Comparison of ENCODE assay signal across 13 cellular contexts in genomic region chr11:73315288-73316020, GRCh38. TPM values are rescaled to one million over a fixed set of nuclear protein-coding genes. Genes with fewer than 3 reads are reported as not detected.
DNase-seq lines count a peak whose midpoint lies in the region; ATAC-seq, FAIRE-seq and TF ChIP-seq lines count a peak whose summit lies in the region.
"Had no signal": no experiment of that assay in that cellular context is flagged by ENCODE, and none has a peak within 500 bp of the region (broad histone marks: within the 10 kb centered on the region; RNA-seq: fewer than 3 reads in every experiment).

No MANE protein-coding gene starts in this region.

- H3K4me3 ChIP-seq in SK-N-MC (no peak overlapping the region), left lung (no peak overlapping the region), spleen (no peak overlapping the region)

- H3K4me1 ChIP-seq in left lung (peaks cover 52 to 97% of the 10 kb centered on the region in 2 donors), spleen (peaks cover 0 to 93% (median 35%) of the 10 kb centered on the region in 6 donors)

- H3K27ac ChIP-seq in SK-N-MC (peak overlapping the region; percentile 63; the same call in 1 of the 2 replicates), left lung (peak overlapping the region; percentile 46 to 73), spleen (peak overlapping the region in 6 of 8 donors; percentile 9 to 83 (median 62))
- H3K27ac ChIP-seq: KMS-11 had no signal

- TF ChIP-seq CTCF in D721Med (IDR thresholded peaks at IDR 0.05; ENCODE audit: insufficient read depth, missing control alignments) (no peak), left lung (IDR thresholded peaks at IDR 0.05) (no peak), spleen (IDR thresholded peaks at IDR 0.05 in 8 of 11, conservative IDR thresholded peaks at IDR 0.05 in 3 of 11) (no peak)

- ATAC-seq in left lung: no peak
- no peak for ATAC-seq in HG03159 (IDR thresholded peaks at IDR 0.05; ENCODE audit: unreplicated experiment)
- ATAC-seq: stimulated activated effector memory CD8-positive, alpha-beta T cell treated with anti-CD3 and anti-CD28 coated beads, Interleukin-12 subunit alpha, Interleukin-12 subunit beta, amount 100 ng/mL, for 72 hours had no signal

- no peak for TF ChIP-seq POLR2A in spleen (IDR thresholded peaks at IDR 0.05)

- FAIRE-seq in D721Med (lab: Jason Lieb, UNC): no peak

- peak; percentile 66 for DNase-seq in D721Med (ENCODE audit: insufficient read length, low spot score)
- DNase-seq in SK-N-MC (ENCODE audit: low read depth, low spot score): no peak
- no peak for DNase-seq in left lung
- no peak for DNase-seq in spleen
- DNase-seq in H4 (ENCODE audit: low spot score): no peak
- DNase-seq in activated CD4-positive, CD25-positive, alpha-beta regulatory T cell treated with anti-CD3 and anti-CD28 coated beads, Interleukin-2, amount 50 U/mL, for 72 hours: no peak
- no peak for DNase-seq in glomerular visceral epithelial cell (ENCODE audit: extremely low spot score)
- DNase-seq: activated CD8-positive, alpha-beta T cell treated with anti-CD3 and anti-CD28 coated beads for 36 hours; Calu3; stimulated activated CD4-positive, alpha-beta T cell treated with anti-CD3 and anti-CD28 coated beads, Interleukin-12 subunit alpha, Interleukin-12 subunit beta, amount 100 ng/mL, for 4 hours had no signal

- no peaks in the 10 kb centered on the region for H3K36me3 ChIP-seq in SK-N-MC (ENCODE audit: insufficient read depth, low read length)
- peaks cover 0 to 3% of the 10 kb centered on the region in 2 donors for H3K36me3 ChIP-seq in left lung
- no peaks in the 10 kb centered on the region for H3K36me3 ChIP-seq in spleen

- 57 to 74% (median 71%) methylated on average over 9 of the region's 9 CpGs for WGBS in spleen, 5 donors

- H3K9ac ChIP-seq in SK-N-MC (ENCODE audit: insufficient read length): no peak overlapping the region
- H3K9ac ChIP-seq: KMS-11 had no signal

- H3K9me3 ChIP-seq in SK-N-MC (ENCODE audit: low read depth, low read length) (no peaks in the 10 kb centered on the region), left lung (no peaks in the 10 kb centered on the region), spleen (no peaks in the 10 kb centered on the region)

- H3K27me3 ChIP-seq in left lung (no peaks in the 10 kb centered on the region), spleen (replicated peaks in 1 of 7) (no peaks in the 10 kb centered on the region)

- intact Hi-C loops in left lung (cut with DNase I): no loop called here
- intact Hi-C loops in spleen (cut with DNase I; ENCODE audit: low total_unique reads): no loop called here

RNA-seq across cellular contexts. Expression of gene ARHGEF17, which starts 7.4 kb away (rescaled TPM):
- total RNA-seq in left lung (10 to 100 TPM; 56.3 to 69.1 TPM), spleen (10 to 100 TPM; 21.5 to 48.5 (median 41.6) TPM)
- polyA plus RNA-seq in spleen: 10 to 100 TPM in 1 of 3 donors, 1 to 10 TPM in 2; 5.1 to 17.0 (median 6.3) TPM
- total RNA-seq in H4 (2014; rRNA removed; shearing (Covaris generic)): 3.3 and 3.9 TPM in 2 replicates

RNA-seq across cellular contexts. Expression of gene P2RY6, which starts 43.3 kb away (rescaled TPM):
- total RNA-seq in left lung: 1 to 10 TPM; 2.2 to 4.8 TPM
- 100 to 1,000 TPM in 1 of 7 donors, 10 to 100 TPM in 6; 41.1 to 109 (median 63.9) TPM for total RNA-seq in spleen
- polyA plus RNA-seq in spleen: 10 to 100 TPM in 2 of 3 donors, 1 to 10 TPM in 1; 8.2 to 25.2 (median 10.6) TPM
- 2.5 and 2.7 TPM in 2 replicates for total RNA-seq in H4 (2014; rRNA removed; shearing (Covaris generic))
- total RNA-seq: activated CD8-positive, alpha-beta T cell treated with anti-CD3 and anti-CD28 coated beads for 36 hours; Calu3 had no signal

Comparison
In these comparisons a context has a peak if more than half of its experiments do, and no peak if none do; other contexts are left out.
1. RNA of gene P2RY6, which starts 43.3 kb away (total RNA-seq): 41.1 to 109 TPM in spleen; 2.2 to 4.8 TPM in left lung and 2.5 to 2.7 TPM in H4; every median in the first group is over 4 times any median in the second.
2. Peak in every context shown above with its lines, with median percentiles within 50 percentile points of each other: H3K27ac ChIP-seq.